In the genomic region with DNA sequence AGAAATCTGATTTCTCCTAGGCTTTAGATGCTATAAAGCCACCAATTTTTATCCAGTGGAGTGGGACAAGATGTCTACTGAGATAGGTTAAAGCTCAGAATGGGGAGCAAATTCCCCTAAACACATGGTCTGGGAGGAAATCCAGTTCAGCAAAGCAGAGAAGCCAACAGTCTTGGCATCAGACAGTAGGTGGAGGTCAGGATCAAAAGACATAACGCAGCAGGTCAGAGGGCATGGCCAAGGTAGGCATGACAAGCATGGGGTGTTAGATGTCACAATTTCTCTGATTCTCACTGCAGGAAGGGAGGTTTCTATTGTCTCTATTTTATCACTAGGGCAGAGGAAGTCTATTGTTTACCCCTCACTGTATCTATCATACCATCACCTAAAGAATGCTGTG, we compare ENCODE assay signal across 14 cellular contexts.
DNase-seq lines count a peak whose midpoint lies in the region; ATAC-seq and TF ChIP-seq lines count a peak whose summit lies in the region.
"Had no signal": no experiment of that assay in that cellular context is flagged by ENCODE, and none has a peak within 500 bp of the region (broad histone marks: within the 10 kb centered on the region; RNA-seq: fewer than 3 reads in every experiment).

No MANE protein-coding gene starts in this region.

- ATAC-seq in GM21529 (IDR thresholded peaks at IDR 0.05; ENCODE audit: unreplicated experiment), result no peak

- CTCF ChIA-PET in A673 (lab: Charles Lee), result no interaction called here

- TF ChIP-seq CTCF in 22Rv1 (IDR thresholded peaks at IDR 0.05) (no peak), LNCaP clone FGC (IDR thresholded peaks at IDR 0.05; ENCODE audit: control insufficient read depth, extremely low read depth, insufficient read depth) (0 out of 2 replicates have a peak, but pooled peaks have one; percentile 10), liver (IDR thresholded peaks at IDR 0.05; ENCODE audit: low read depth, low read length, missing input control) (no peak), A673 (conservative IDR thresholded peaks at IDR 0.05; ENCODE audit: low read depth, low read length) (no peak)

- H3K36me3 ChIP-seq in liver (ENCODE audit: control insufficient read depth in 4 of 4, insufficient read depth in 3 of 4, low read depth in 1 of 4, low read length in 3 of 4) (no peaks in the 10 kb centered on the region), A673 (ENCODE audit: insufficient read depth, low read length, poor library complexity, severe bottlenecking) (no peaks in the 10 kb centered on the region)

- peak overlapping the region; percentile 63 for H3K27ac ChIP-seq in 22Rv1
- H3K27ac ChIP-seq in epithelial cell of prostate, result peak overlapping the region; percentile 52
- no peak overlapping the region for H3K27ac ChIP-seq in liver (ENCODE audit: low read depth in 1 of 2, low read length in 2 of 2)
- no peak overlapping the region for H3K27ac ChIP-seq in A673 (ENCODE audit: low read depth, low read length, poor library complexity, severe bottlenecking)
- H3K27ac ChIP-seq: GM23248 had no signal

- H3K9ac ChIP-seq in liver (ENCODE audit: low read depth in 1 of 2, low read length in 2 of 2), result no peak overlapping the region
- H3K9ac ChIP-seq: GM23248 had no signal

- no peak for TF ChIP-seq RAD21 in liver (IDR thresholded peaks at IDR 0.05)

- no TSS peak for BruUV-seq in A673 (replicated peaks; lab: Mats Ljungman, UMichigan)

- intact Hi-C loops in A673 (cut with micrococcal nuclease; ENCODE audit: unreplicated experiment), result loop anchor here (5.0 kb wide), 3 partner anchors 195 to 1100 kb away; no protein-coding TSS in a partner anchor

- no peaks in the 10 kb centered on the region for H3K9me3 ChIP-seq in liver (ENCODE audit: control insufficient read depth in 4 of 4, low read length in 3 of 4)
- H3K9me3 ChIP-seq in A673 (ENCODE audit: low read depth, low read length, poor library complexity, severe bottlenecking), result no peaks in the 10 kb centered on the region
- H3K9me3 ChIP-seq: Caco-2 had no signal

- POLR2A ChIA-PET in A673 (lab: Charles Lee; ENCODE audit: low non-redundant PET), result no interaction called here

- H3K4me3 ChIP-seq in LNCaP clone FGC (ENCODE audit: low read depth, low read length) (no peak overlapping the region), liver (ENCODE audit: low read depth in 1 of 3, low read length in 3 of 3) (no peak overlapping the region), A673 (ENCODE audit: low read depth, low read length, poor library complexity, severe bottlenecking) (no peak overlapping the region)
- H3K4me3 ChIP-seq: GM23248 had no signal

- H3K27me3 ChIP-seq in liver (ENCODE audit: control insufficient read depth in 4 of 4, insufficient read depth in 4 of 4, low read length in 3 of 4) (peaks cover 0 to 5% (median 0%) of the 10 kb centered on the region in 4 donors), A673 (replicated peaks; ENCODE audit: insufficient read depth, low read depth, low read length, poor library complexity) (no peaks in the 10 kb centered on the region)

- DNase-seq in LNCaP clone FGC (ENCODE audit: low read depth), result no peak
- no peak for DNase-seq in epithelial cell of prostate (ENCODE audit: low read depth, low spot score)
- no peak for DNase-seq in NCI-H748 treated with DMSO at 0.1 percent for 48 hours (lab: John Stamatoyannopoulos, UW)
- DNase-seq in germinal center (ENCODE audit: low spot score), result no peak
- DNase-seq in A673 (ENCODE audit: low spot score), result no peak
- DNase-seq: Caco-2; CD8-positive, alpha-beta memory T cell; DND-41; GDM1; GM23248; H9 had no signal

- 28% methylated on average over 1 of the region's 1 CpG for WGBS in liver

- H3K4me1 ChIP-seq in liver (ENCODE audit: control insufficient read depth in 4 of 4, insufficient read depth in 4 of 4, low read length in 3 of 4) (peaks cover 0 to 8% (median 3%) of the 10 kb centered on the region in 4 donors), A673 (ENCODE audit: insufficient read depth, low read length, poor library complexity, severe bottlenecking) (no peaks in the 10 kb centered on the region)
- H3K4me1 ChIP-seq: Caco-2 had no signal

TF ChIP-seq in liver, 16 proteins besides CTCF, POLR2A, EP300 and RAD21:
- peak; percentile 47 for TF ChIP-seq NR2F2 (IDR thresholded peaks at IDR 0.05)
- no peak for TF ChIP-seq EGR1 (IDR thresholded peaks at IDR 0.05; ENCODE audit: low read depth in 2 of 2)
- peak in 1 of 2 donors; percentile 17 for TF ChIP-seq RXRA (IDR thresholded peaks at IDR 0.05)
- no peak for TF ChIP-seq FOXA2 (IDR thresholded peaks at IDR 0.05)
- TF ChIP-seq HNF4A (conservative IDR thresholded peaks at IDR 0.05), result peak; percentile 42 to 46

Comparison
In these comparisons a context has a peak if more than half of its experiments do, and no peak if none do; other contexts are left out.
1. H3K27ac ChIP-seq: peak in 22Rv1 (single experiment) and epithelial cell of prostate (single experiment); none in liver (0 of 2) and A673 (single experiment).